ENCODE assay signal across 8 cellular contexts in genomic region chr5:77852068-77852513, GRCh38.
A peak's percentile ranks its signal among the peaks of the same experiment; 100 is the strongest.
DNase-seq lines count a peak whose midpoint lies in the region; ATAC-seq, FAIRE-seq and TF ChIP-seq lines count a peak whose summit lies in the region.

No MANE protein-coding gene starts in this region.

- no peak overlapping the region for H2BK12ac ChIP-seq in mesenchymal stem cell (ENCODE audit: low read length in 2 of 2)

- H3K27ac ChIP-seq in mesenchymal stem cell (ENCODE audit: low read length, poor library complexity, severe bottlenecking) (peak overlapping the region; percentile 52), transverse colon (peak overlapping the region in 3 of 4 donors; percentile 7 to 34 (median 8))

- no peaks in the 10 kb centered on the region for H3K36me3 Mint-ChIP-seq in activated naive CD4-positive, alpha-beta T cell treated with anti-CD3 and anti-CD28 coated beads, Interleukin-2, amount 50 U/mL, for 24 hours

- H3K27ac Mint-ChIP-seq in activated naive CD4-positive, alpha-beta T cell treated with anti-CD3 and anti-CD28 coated beads, Interleukin-2, amount 50 U/mL, for 24 hours, result no peak overlapping the region

- H3K23ac ChIP-seq in mesenchymal stem cell (ENCODE audit: low read length in 2 of 2), result no peak overlapping the region

- H3K4ac ChIP-seq in mesenchymal stem cell (ENCODE audit: low read depth in 1 of 2, low read length in 2 of 2), result peak overlapping the region in 1 of 2 experiments; percentile 1

- no peak overlapping the region for H4K91ac ChIP-seq in mesenchymal stem cell (ENCODE audit: low read length)

- peak overlapping the region; percentile 82 for H3K9ac ChIP-seq in mesenchymal stem cell (ENCODE audit: low read length)

- no peak overlapping the region for H2BK15ac ChIP-seq in mesenchymal stem cell (ENCODE audit: low read depth, poor library complexity, severe bottlenecking)

- no peaks in the 10 kb centered on the region for H3K36me3 ChIP-seq in bronchial epithelial cell (ENCODE audit: control insufficient read depth, insufficient read depth, low read length)
- peaks cover 0 to 8% of the 10 kb centered on the region in 2 experiments for H3K36me3 ChIP-seq in mesenchymal stem cell (ENCODE audit: control insufficient read depth in 1 of 2, insufficient read depth in 2 of 2, low read depth in 1 of 2, low read length in 2 of 2)
- no peaks in the 10 kb centered on the region for H3K36me3 ChIP-seq in transverse colon

- DNase-seq in activated naive CD4-positive, alpha-beta T cell treated with anti-CD3 and anti-CD28 coated beads, Interleukin-2, amount 50 U/mL, for 16 hours, result no peak
- DNase-seq in bronchial epithelial cell (ENCODE audit: low read depth), result no peak
- DNase-seq in mesenchymal stem cell, result no peak
- DNase-seq in transverse colon, result no peak
- no peak for DNase-seq in medulla oblongata (ENCODE audit: extremely low spot score)

- ATAC-seq in HG03097 (IDR thresholded peaks at IDR 0.05; ENCODE audit: low FRiP score, unreplicated experiment) (no peak), HG02678 (IDR thresholded peaks at IDR 0.05; ENCODE audit: unreplicated experiment) (no peak)

- peak overlapping the region; percentile 64 for H3K4me2 ChIP-seq in mesenchymal stem cell (ENCODE audit: low read length, poor library complexity, severe bottlenecking)

- in situ Hi-C loops in transverse colon (cut with MboI; ENCODE audit: low pct_ligation_motif_present in 1 of 4, low pct_unique_long_range_greater_than_20kb in 1 of 4, low sequenced_read_pairs in 3 of 4), result no loop called here

- H3K9me3 ChIP-seq in mesenchymal stem cell (ENCODE audit: control insufficient read depth, low read length) (no peaks in the 10 kb centered on the region), transverse colon (no peaks in the 10 kb centered on the region)

- no peak overlapping the region for H2AFZ ChIP-seq in mesenchymal stem cell (ENCODE audit: low read depth, low read length)

- H4K8ac ChIP-seq in mesenchymal stem cell (ENCODE audit: low read length), result peak overlapping the region; percentile 85

- H3K79me1 ChIP-seq in mesenchymal stem cell (replicated peaks; ENCODE audit: low read length, poor library complexity, severe bottlenecking), result no peaks in the 10 kb centered on the region

- TF ChIP-seq POLR2A in transverse colon (IDR thresholded peaks at IDR 0.05), result no peak

- TF ChIP-seq EP300 in transverse colon (IDR thresholded peaks at IDR 0.05; ENCODE audit: low read depth), result no peak

- H3K14ac ChIP-seq in mesenchymal stem cell (ENCODE audit: low read length in 2 of 2), result no peak overlapping the region

- H2AK5ac ChIP-seq in mesenchymal stem cell (ENCODE audit: low read length, severe bottlenecking), result no peak overlapping the region

- peak overlapping the region; percentile 52 for H2BK120ac ChIP-seq in mesenchymal stem cell (ENCODE audit: low read depth, low read length)

- TF ChIP-seq CTCF in bronchial epithelial cell (IDR thresholded peaks at IDR 0.05; ENCODE audit: insufficient read depth, low read length, severe bottlenecking), result no peak
- TF ChIP-seq CTCF in transverse colon (IDR thresholded peaks at IDR 0.05), result no peak

- H3K4me3 ChIP-seq in bronchial epithelial cell (ENCODE audit: low read depth, low read length) (peak overlapping the region; percentile 17), mesenchymal stem cell (ENCODE audit: insufficient read depth in 1 of 2, low read depth in 1 of 2, low read length in 2 of 2) (peak overlapping the region; percentile 55 to 75), transverse colon (peak overlapping the region; percentile 36 to 55 (median 46))

- H3K27me3 ChIP-seq in bronchial epithelial cell (ENCODE audit: control insufficient read depth, insufficient read depth, low read length), result peaks cover 27% of the 10 kb centered on the region
- peaks cover 0 to 2% of the 10 kb centered on the region in 2 experiments for H3K27me3 ChIP-seq in mesenchymal stem cell (ENCODE audit: control insufficient read depth in 1 of 2, insufficient read depth in 1 of 2, low read length in 2 of 2)
- H3K27me3 ChIP-seq in transverse colon, result peaks cover 46% of the 10 kb centered on the region

- intact Hi-C loops in transverse colon (cut with DNase I; ENCODE audit: low total_unique reads), result no loop called here

- H2BK5ac ChIP-seq in mesenchymal stem cell (ENCODE audit: low read depth, low read length, poor library complexity, severe bottlenecking), result no peak overlapping the region

- H3K27me3 Mint-ChIP-seq in activated naive CD4-positive, alpha-beta T cell treated with anti-CD3 and anti-CD28 coated beads, Interleukin-2, amount 50 U/mL, for 24 hours, result peaks cover 12% of the 10 kb centered on the region

- no peak overlapping the region for H3K18ac ChIP-seq in mesenchymal stem cell (ENCODE audit: low read depth in 1 of 2, low read length in 2 of 2)

- peaks cover 7% of the 10 kb centered on the region for H3K4me1 ChIP-seq in mesenchymal stem cell (ENCODE audit: control insufficient read depth, insufficient read depth, low read depth, low read length)
- H3K4me1 ChIP-seq in transverse colon, result peaks cover 0 to 16% (median 9%) of the 10 kb centered on the region in 4 donors

- H3K4me1 Mint-ChIP-seq in activated naive CD4-positive, alpha-beta T cell treated with anti-CD3 and anti-CD28 coated beads, Interleukin-2, amount 50 U/mL, for 24 hours, result peaks cover 13% of the 10 kb centered on the region

- H3K4me3 Mint-ChIP-seq in activated naive CD4-positive, alpha-beta T cell treated with anti-CD3 and anti-CD28 coated beads, Interleukin-2, amount 50 U/mL, for 24 hours, result peak overlapping the region; percentile 85

- H3K9me3 Mint-ChIP-seq in activated naive CD4-positive, alpha-beta T cell treated with anti-CD3 and anti-CD28 coated beads, Interleukin-2, amount 50 U/mL, for 24 hours, result no peaks in the 10 kb centered on the region

- 8% methylated on average over 7 of the region's 13 CpGs for WGBS in mesenchymal stem cell
- WGBS in transverse colon (ENCODE audit: low coverage in 1 of 2), 2 donors, result 2 to 11% methylated on average over 8 to 13 of the region's 13 CpGs

- no peak for FAIRE-seq in bronchial epithelial cell (lab: Jason Lieb, UNC)
